ENCODE assay signal across 12 cellular contexts in the genomic region with DNA sequence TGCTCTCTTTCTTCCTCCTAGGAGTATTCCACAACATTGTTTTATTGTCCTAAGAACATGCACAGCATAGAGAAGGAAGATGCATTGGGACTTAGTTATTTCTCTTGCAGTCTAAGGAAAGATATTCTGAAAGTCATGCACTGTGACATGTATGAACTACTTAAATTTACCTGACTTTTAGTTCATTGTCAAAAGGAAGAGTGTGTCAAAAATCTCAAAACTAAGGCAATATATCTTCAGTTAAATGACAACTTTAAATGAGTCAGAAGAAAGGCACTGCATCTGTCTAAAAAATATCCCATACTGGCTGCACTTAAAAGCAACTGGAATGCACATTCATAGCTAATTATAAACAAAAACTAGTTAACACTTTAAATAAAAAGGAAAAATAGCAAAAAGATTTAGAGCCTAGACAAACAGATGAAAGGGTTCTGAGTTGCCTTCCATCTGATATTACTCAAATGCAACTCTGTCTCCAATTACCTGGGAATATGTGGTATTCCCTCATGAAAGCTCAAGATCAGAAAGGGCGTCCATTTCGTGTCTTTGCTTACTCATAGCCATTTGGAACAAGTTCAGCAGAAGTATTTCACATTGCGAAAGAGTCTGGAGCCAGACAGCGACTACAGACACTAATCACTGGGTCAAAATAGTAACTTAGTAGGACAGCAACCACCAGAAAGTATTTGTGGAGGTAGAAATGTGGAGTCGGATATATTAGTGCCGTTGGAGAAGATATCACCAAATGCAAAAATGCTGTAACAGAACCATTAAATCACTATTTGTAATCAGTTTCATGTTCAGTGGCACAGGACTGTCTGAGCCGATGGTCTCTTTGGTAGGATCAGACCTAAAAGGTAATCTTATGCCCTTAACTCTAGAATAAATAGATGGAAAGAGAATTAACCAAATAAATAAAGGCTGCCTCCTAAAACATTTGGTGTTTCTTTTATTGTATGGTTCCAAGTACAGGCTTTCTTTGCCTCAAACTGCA.
A peak's percentile ranks its signal among the peaks of the same experiment; 100 is the strongest.
DNase-seq lines count a peak whose midpoint lies in the region; ATAC-seq and TF ChIP-seq lines count a peak whose summit lies in the region.
"Had no signal": no experiment of that assay in that cellular context is flagged by ENCODE, and none has a peak within 500 bp of the region (broad histone marks: within the 10 kb centered on the region; RNA-seq: fewer than 3 reads in every experiment).

No MANE protein-coding gene starts in this region.

- BruUV-seq in MCF 10A (replicated peaks; lab: Mats Ljungman, UMichigan) (no TSS peak), mammary epithelial cell (replicated peaks; lab: Mats Ljungman, UMichigan) (no TSS peak)

- TF ChIP-seq CTCF in MCF 10A (IDR thresholded peaks at IDR 0.05; ENCODE audit: unreplicated experiment) (no peak), mammary epithelial cell (conservative IDR thresholded peaks at IDR 0.05 in 1 of 2, IDR thresholded peaks at IDR 0.05 in 1 of 2; ENCODE audit: extremely low read depth in 1 of 2, insufficient read depth in 1 of 2, low read depth in 1 of 2, low read length in 2 of 2) (no peak), hepatocyte (IDR thresholded peaks at IDR 0.05; ENCODE audit: poor library complexity) (no peak), BE2C (IDR thresholded peaks at IDR 0.05; ENCODE audit: low read depth, low read length) (no peak)

- H3K27ac ChIP-seq in mammary epithelial cell (ENCODE audit: insufficient read depth, low read depth, low read length): no peak overlapping the region
- peak overlapping the region; percentile 22 for H3K27ac ChIP-seq in hepatocyte

- no peaks in the 10 kb centered on the region for H3K79me2 ChIP-seq in mammary epithelial cell (ENCODE audit: insufficient read depth, low read length)
- H3K79me2 ChIP-seq in hepatocyte: no peaks in the 10 kb centered on the region

- intact Hi-C loops in MCF 10A (cut with micrococcal nuclease): loop anchor here (1.0 to 5.0 kb wide), 4 partner anchors 28 to 194 kb away; no protein-coding TSS in a partner anchor
- intact Hi-C loops in mammary epithelial cell (cut with micrococcal nuclease): no loop called here

- peaks cover 4% of the 10 kb centered on the region for H3K9me3 ChIP-seq in mammary epithelial cell (replicated peaks; ENCODE audit: insufficient read depth, low read length)
- H3K9me3 ChIP-seq in hepatocyte (ENCODE audit: low read depth): no peaks in the 10 kb centered on the region
- no peaks in the 10 kb centered on the region for H3K9me3 ChIP-seq in BE2C

- H3K4me1 ChIP-seq in mammary epithelial cell (ENCODE audit: insufficient read depth, low read length) (no peaks in the 10 kb centered on the region), hepatocyte (ENCODE audit: insufficient read depth) (peaks cover 5% of the 10 kb centered on the region), BE2C (no peaks in the 10 kb centered on the region)

- dilution Hi-C loops in mammary epithelial cell (cut with HindIII; ENCODE audit: low sequenced_read_pairs): no loop called here

- H3K4me1 Mint-ChIP-seq in MCF 10A (ENCODE audit: insufficient read depth, unreplicated experiment): peaks cover 31% of the 10 kb centered on the region
- H3K4me1 Mint-ChIP-seq: naive thymus-derived CD8-positive, alpha-beta T cell; stimulated activated naive B cell treated with anti-CD40 and anti-IgM and Interleukin-4, amounts not matched to agents 10 μg/mL and 1 μg/mL and 100 μg/mL, for 72 hours had no signal

- H3K27me3 ChIP-seq in mammary epithelial cell (ENCODE audit: insufficient read depth, low read length) (no peaks in the 10 kb centered on the region), hepatocyte (no peaks in the 10 kb centered on the region), BE2C (no peaks in the 10 kb centered on the region)

- H2AFZ ChIP-seq in mammary epithelial cell (ENCODE audit: low read depth, low read length) (no peak overlapping the region), hepatocyte (no peak overlapping the region)

- in situ Hi-C loops in mammary epithelial cell (cut with MboI; ENCODE audit: low sequenced_read_pairs in 2 of 2): no loop called here

- no peak overlapping the region for H3K9ac ChIP-seq in mammary epithelial cell (ENCODE audit: insufficient read depth, low read length)

- H3K4me3 Mint-ChIP-seq in MCF 10A (ENCODE audit: unreplicated experiment): peak overlapping the region; percentile 5
- H3K4me3 Mint-ChIP-seq: naive thymus-derived CD8-positive, alpha-beta T cell; stimulated activated naive B cell treated with anti-CD40 and anti-IgM and Interleukin-4, amounts not matched to agents 10 μg/mL and 1 μg/mL and 100 μg/mL, for 72 hours had no signal

- H4K20me1 ChIP-seq in mammary epithelial cell (ENCODE audit: insufficient read depth, low read length) (no peaks in the 10 kb centered on the region), hepatocyte (ENCODE audit: insufficient read depth, poor library complexity, severe bottlenecking) (no peaks in the 10 kb centered on the region)

- H3K4me2 ChIP-seq in mammary epithelial cell (ENCODE audit: insufficient read depth, low read depth, low read length) (no peak overlapping the region), hepatocyte (no peak overlapping the region)

- H3K9me3 Mint-ChIP-seq in MCF 10A (ENCODE audit: unreplicated experiment): peaks cover 16% of the 10 kb centered on the region

- POLR2A ChIA-PET in MCF 10A (lab: Yijun Ruan, JAX): interaction anchor here (0.7 to 3.1 kb wide), 13 partner anchors 9 to 92 kb away, joined by 3 to 29 read pairs (median 3); no protein-coding TSS in a partner anchor

- 43% methylated on average over 7 of the region's 7 CpGs for WGBS in mammary epithelial cell (ENCODE audit: low coverage, missing lambda C conversion rate)
- 62% methylated on average over 7 of the region's 7 CpGs for WGBS in hepatocyte (ENCODE audit: low lambda C conversion rate, missing lambda C conversion rate)

- CTCF ChIA-PET in MCF 10A (lab: Yijun Ruan, JAX) (interaction anchor here (0.6 to 1.3 kb wide), 6 partner anchors 97 to 1460 kb away, joined by 3 to 4 read pairs (median 3); no protein-coding TSS in a partner anchor), mammary epithelial cell (lab: Charles Lee; ENCODE audit: low non-redundant PET) (no interaction called here)

- H3K9me2 ChIP-seq in hepatocyte (replicated peaks; ENCODE audit: insufficient read depth): no peaks in the 10 kb centered on the region

- no peaks in the 10 kb centered on the region for H3K27me3 Mint-ChIP-seq in MCF 10A (ENCODE audit: insufficient read depth, unreplicated experiment)
- H3K27me3 Mint-ChIP-seq: stimulated activated naive B cell treated with anti-CD40 and anti-IgM and Interleukin-4, amounts not matched to agents 10 μg/mL and 1 μg/mL and 100 μg/mL, for 72 hours had no signal

- DNase-seq in MCF 10A (ENCODE audit: unreplicated experiment) (peak; percentile 99), mammary epithelial cell (no peak), amniotic epithelial cell (ENCODE audit: low read depth) (peak; percentile 93), hepatocyte (ENCODE audit: low spot score) (peak; percentile 24), NCI-H2107 (lab: John Stamatoyannopoulos, UW) (no peak), BE2C (no peak)
- DNase-seq: anterior cingulate cortex; naive thymus-derived CD8-positive, alpha-beta T cell; stimulated activated naive B cell treated with anti-CD40 and anti-IgM and Interleukin-4, amounts not matched to agents 10 μg/mL and 1 μg/mL and 100 μg/mL, for 72 hours; T-helper 9 cell had no signal

- H3K36me3 ChIP-seq in mammary epithelial cell (ENCODE audit: insufficient read depth, low read length) (no peaks in the 10 kb centered on the region), hepatocyte (replicated peaks; ENCODE audit: insufficient read depth, low read depth) (no peaks in the 10 kb centered on the region), BE2C (no peaks in the 10 kb centered on the region)

- H3K27ac Mint-ChIP-seq in MCF 10A (ENCODE audit: low read depth, unreplicated experiment): peak overlapping the region; percentile 85
- H3K27ac Mint-ChIP-seq: naive thymus-derived CD8-positive, alpha-beta T cell; stimulated activated naive B cell treated with anti-CD40 and anti-IgM and Interleukin-4, amounts not matched to agents 10 μg/mL and 1 μg/mL and 100 μg/mL, for 72 hours had no signal

- ATAC-seq in HG03565 (IDR thresholded peaks at IDR 0.05; ENCODE audit: unreplicated experiment): no peak
- no peak for ATAC-seq in GM21381 (IDR thresholded peaks at IDR 0.05; ENCODE audit: unreplicated experiment)
- ATAC-seq: naive thymus-derived CD8-positive, alpha-beta T cell; stimulated activated naive B cell treated with anti-CD40 and anti-IgM and Interleukin-4, amounts not matched to agents 10 μg/mL and 1 μg/mL and 100 μg/mL, for 72 hours had no signal

- H3K4me3 ChIP-seq in mammary epithelial cell (replicated peaks in 1 of 3; ENCODE audit: insufficient read depth in 1 of 3, low read depth in 2 of 3, low read length in 3 of 3) (no peak overlapping the region), hepatocyte (no peak overlapping the region), BE2C (ENCODE audit: low read depth, low read length) (no peak overlapping the region)

- H3K36me3 Mint-ChIP-seq in MCF 10A (ENCODE audit: insufficient read depth, unreplicated experiment): no peaks in the 10 kb centered on the region
- H3K36me3 Mint-ChIP-seq: stimulated activated naive B cell treated with anti-CD40 and anti-IgM and Interleukin-4, amounts not matched to agents 10 μg/mL and 1 μg/mL and 100 μg/mL, for 72 hours had no signal

Comparison
In these comparisons a context has a peak if more than half of its experiments do, and no peak if none do; other contexts are left out.
1. DNase-seq: peak in MCF 10A (single experiment), amniotic epithelial cell (single experiment) and hepatocyte (single experiment); none in mammary epithelial cell (single experiment), NCI-H2107 (single experiment) and BE2C (single experiment).